In the genomic region with DNA sequence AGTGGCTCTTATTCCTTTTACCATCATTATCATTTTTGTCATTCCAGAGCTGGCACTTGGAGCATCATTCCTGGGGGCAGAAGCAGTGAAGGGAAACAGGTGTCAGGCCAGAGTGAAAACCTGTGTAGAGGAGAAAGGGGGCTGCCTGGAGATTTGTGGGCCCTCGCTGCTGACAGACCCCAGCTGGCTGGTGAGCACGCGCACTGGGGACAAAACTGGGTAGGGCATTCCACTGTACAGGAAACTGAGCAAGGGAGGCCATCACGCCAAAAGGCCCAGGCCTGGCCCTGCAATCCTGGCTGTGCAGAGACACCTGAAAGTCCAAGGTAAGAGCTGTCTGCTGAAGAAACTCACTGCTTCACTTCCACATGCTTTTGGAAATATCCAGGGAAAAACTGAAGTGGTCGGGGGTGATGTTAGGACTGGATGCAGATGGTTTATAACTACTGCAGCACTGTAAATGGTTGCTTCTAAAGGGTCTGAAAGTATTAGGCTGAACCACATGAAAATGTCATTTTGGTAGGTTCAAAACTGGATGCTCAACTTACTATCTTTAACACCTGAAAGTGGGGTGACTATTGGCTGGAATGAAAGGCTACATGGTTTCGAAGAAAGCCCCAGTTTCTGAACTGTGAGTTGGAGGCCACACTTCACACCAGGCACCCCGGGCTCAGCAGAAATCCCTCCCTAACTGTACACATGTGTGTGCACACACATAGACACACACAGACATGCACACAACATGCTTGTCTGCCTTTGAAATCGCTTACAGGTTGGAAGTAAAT, we compare ENCODE assay signal across 16 cellular contexts.
DNase-seq lines count a peak whose midpoint lies in the region; ATAC-seq, FAIRE-seq and TF ChIP-seq lines count a peak whose summit lies in the region.
"Had no signal": no experiment of that assay in that cellular context is flagged by ENCODE, and none has a peak within 500 bp of the region (broad histone marks: within the 10 kb centered on the region; RNA-seq: fewer than 3 reads in every experiment).

No MANE protein-coding gene starts in this region.

- H3K4me3 ChIP-seq in coronary artery = no peak overlapping the region
- H3K4me3 ChIP-seq: tibial artery had no signal

- no peak overlapping the region for H3K27ac ChIP-seq in coronary artery
- H3K27ac ChIP-seq: tibial artery, WERI-Rb-1 had no signal

- peak; percentile 44 for DNase-seq in GM12891 (ENCODE audit: insufficient read length, low spot score)
- DNase-seq in coronary artery (ENCODE audit: low spot score) = peak; percentile 54
- DNase-seq in T-helper 2 cell = no peak
- no peak for DNase-seq in SK-N-DZ (ENCODE audit: low spot score)
- DNase-seq in stimulated activated CD8-positive, alpha-beta memory T cell treated with anti-CD3 and anti-CD28 coated beads, Interleukin-4, amount 100 ng/mL, for 48 hours = no peak
- no peak for DNase-seq in activated T-cell treated with anti-CD3 and anti-CD28 coated beads, Interleukin-2, amount 50 U/mL, for 24 hours
- DNase-seq: activated T-cell treated with anti-CD3 and anti-CD28 coated beads, Interleukin-2, amount 50 U/mL, for 48 hours; NCI-H1105 treated with DMSO at 0.1 percent for 48 hours; NCI-H524 treated with DMSO at 0.1 percent for 48 hours; right cardiac atrium; Right ventricle myocardium superior; WERI-Rb-1 had no signal

- peaks cover 5% of the 10 kb centered on the region for H3K4me1 Mint-ChIP-seq in activated T-cell treated with anti-CD3 and anti-CD28 coated beads, Interleukin-2, amount 50 U/mL, for 24 hours (ENCODE audit: low read depth)

- H3K4me3 Mint-ChIP-seq in activated T-cell treated with anti-CD3 and anti-CD28 coated beads, Interleukin-2, amount 50 U/mL, for 24 hours = no peak overlapping the region

- no peaks in the 10 kb centered on the region for H3K36me3 Mint-ChIP-seq in activated T-cell treated with anti-CD3 and anti-CD28 coated beads, Interleukin-2, amount 50 U/mL, for 24 hours (ENCODE audit: low read depth)

- TF ChIP-seq POLR2A in GM12891 (IDR thresholded peaks at IDR 0.05; ENCODE audit: low read depth, low read length) = no peak

- peak; percentile 52 for ATAC-seq in GM19438 (IDR thresholded peaks at IDR 0.05; ENCODE audit: low read depth, unreplicated experiment)
- ATAC-seq in HG02870 (IDR thresholded peaks at IDR 0.05; ENCODE audit: unreplicated experiment) = peak; percentile 84
- ATAC-seq: right cardiac atrium had no signal

- FAIRE-seq in GM12891 (lab: Jason Lieb, UNC) = peak; percentile 91
- FAIRE-seq: G401.6 had no signal

- no peak for TF ChIP-seq CTCF in coronary artery (IDR thresholded peaks at IDR 0.05)

- no peaks in the 10 kb centered on the region for H3K9me3 Mint-ChIP-seq in activated T-cell treated with anti-CD3 and anti-CD28 coated beads, Interleukin-2, amount 50 U/mL, for 24 hours

- no peak overlapping the region for H3K27ac Mint-ChIP-seq in activated T-cell treated with anti-CD3 and anti-CD28 coated beads, Interleukin-2, amount 50 U/mL, for 24 hours

- peaks cover 5% of the 10 kb centered on the region for H3K27me3 Mint-ChIP-seq in activated T-cell treated with anti-CD3 and anti-CD28 coated beads, Interleukin-2, amount 50 U/mL, for 24 hours

TF ChIP-seq in GM12891, 5 proteins besides CTCF, POLR2A, EP300 and RAD21:
- TF ChIP-seq POU2F2 (IDR thresholded peaks at IDR 0.05; ENCODE audit: low read depth, low read length) (no peak), PAX5 (IDR thresholded peaks at IDR 0.05; ENCODE audit: insufficient read depth, low read length, severe bottlenecking) (no peak), POLR2AphosphoS5 (IDR thresholded peaks at IDR 0.05; ENCODE audit: low read depth, low read length) (no peak), SPI1 (IDR thresholded peaks at IDR 0.05; ENCODE audit: low read depth, low read length) (no peak), TAF1 (IDR thresholded peaks at IDR 0.05; ENCODE audit: low read depth, low read length) (no peak)

Comparison
In these comparisons a context has a peak if more than half of its experiments do, and no peak if none do; other contexts are left out.
1. DNase-seq: peak in GM12891 (single experiment) and coronary artery (single experiment); none in T-helper 2 cell (0 of 5), SK-N-DZ (single experiment), stimulated activated CD8-positive, alpha-beta memory T cell treated with anti-CD3 and anti-CD28 coated beads, Interleukin-4, amount 100 ng/mL, for 48 hours (single experiment) and activated T-cell treated with anti-CD3 and anti-CD28 coated beads, Interleukin-2, amount 50 U/mL, for 24 hours (single experiment).